ENCODE assay signal across 8 cellular contexts in the genomic region with DNA sequence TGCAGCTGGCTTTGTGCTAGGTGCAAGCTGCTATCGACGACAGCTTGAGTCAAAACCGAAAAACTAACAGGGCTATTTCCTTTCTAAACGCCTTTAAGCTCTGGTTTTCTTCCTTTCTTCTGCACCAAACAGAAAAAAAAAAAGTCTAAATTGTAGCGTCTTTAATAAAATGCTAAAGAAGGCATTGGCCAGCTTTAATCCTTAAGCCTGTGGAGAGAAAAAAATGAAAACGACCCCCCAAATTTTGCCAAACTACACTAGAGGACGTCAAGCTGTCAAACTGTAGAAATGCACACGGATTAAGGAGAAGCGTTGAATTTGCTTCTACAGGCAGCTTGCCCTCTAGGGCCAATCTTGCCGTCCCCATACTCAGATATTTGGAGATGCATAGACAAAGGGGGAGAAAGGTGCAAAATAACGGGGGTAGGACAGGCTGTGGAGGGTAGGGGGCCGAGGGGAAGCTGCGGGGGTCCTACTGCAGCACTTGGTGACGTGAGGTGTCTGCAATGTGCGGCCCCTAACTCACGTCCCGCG. TPM values are rescaled to one million over a fixed set of nuclear protein-coding genes. Genes with fewer than 3 reads are reported as not detected.
A peak's percentile ranks its signal among the peaks of the same experiment; 100 is the strongest.
DNase-seq lines count a peak whose midpoint lies in the region; ATAC-seq, FAIRE-seq and TF ChIP-seq lines count a peak whose summit lies in the region.

No MANE protein-coding gene starts in this region.

- 0 out of 2 replicates have a peak overlapping the region, but pooled peaks have one; percentile 63 for H3K9ac ChIP-seq in BLaER1
- no peak overlapping the region for H3K9ac ChIP-seq in kidney (ENCODE audit: low read length in 2 of 2)

- TF ChIP-seq EP300 in upper lobe of left lung (IDR thresholded peaks at IDR 0.05) = no peak

- H3K36me3 ChIP-seq in BLaER1 (no peaks in the 10 kb centered on the region), WERI-Rb-1 (peaks cover 2% of the 10 kb centered on the region; the same call in 1 of the 2 replicates), kidney (ENCODE audit: control insufficient read depth in 1 of 2, insufficient read depth in 2 of 2, low read length in 2 of 2) (no peaks in the 10 kb centered on the region), upper lobe of left lung (no peaks in the 10 kb centered on the region)

- H3K4me1 ChIP-seq in BLaER1 (peaks cover 33% of the 10 kb centered on the region), kidney (ENCODE audit: control insufficient read depth in 1 of 2, insufficient read depth in 1 of 2, low read depth in 1 of 2, low read length in 2 of 2) (peaks cover 4 to 6% of the 10 kb centered on the region in 2 donors), upper lobe of left lung (peaks cover 22 to 50% (median 42%) of the 10 kb centered on the region in 4 donors)

- peaks cover 68% of the 10 kb centered on the region for H3K27me3 ChIP-seq in BLaER1
- no peaks in the 10 kb centered on the region for H3K27me3 ChIP-seq in WERI-Rb-1 (ENCODE audit: insufficient read depth, low read depth, severe bottlenecking)
- peaks cover 0 to 56% (median 42%) of the 10 kb centered on the region in 4 donors for H3K27me3 ChIP-seq in upper lobe of left lung

- H3K27ac ChIP-seq in BLaER1 (no peak overlapping the region), WERI-Rb-1 (peak overlapping the region; percentile 78), kidney (ENCODE audit: low read depth in 2 of 2, low read length in 2 of 2) (peak overlapping the region in 1 of 2 donors; percentile 42), upper lobe of left lung (peak overlapping the region; percentile 48 to 77 (median 64))

- ATAC-seq in GM21717 (IDR thresholded peaks at IDR 0.05; ENCODE audit: unreplicated experiment) (peak; percentile 11), upper lobe of left lung (ENCODE audit: low FRiP score in 2 of 2) (peak in 1 of 2 donors; percentile 9)

- H3K4me3 ChIP-seq in BLaER1 (peak overlapping the region; percentile 69), WERI-Rb-1 (ENCODE audit: low read depth, low read length) (peak overlapping the region; percentile 87), kidney (ENCODE audit: low read length in 2 of 2) (peak overlapping the region; percentile 42 to 49), upper lobe of left lung (peak overlapping the region; percentile 7 to 54 (median 46))

- H3K9me3 ChIP-seq in BLaER1 (no peaks in the 10 kb centered on the region), WERI-Rb-1 (ENCODE audit: severe bottlenecking) (no peaks in the 10 kb centered on the region), kidney (ENCODE audit: control insufficient read depth in 1 of 2, low read length in 2 of 2) (no peaks in the 10 kb centered on the region), upper lobe of left lung (peaks cover 0 to 9% (median 4%) of the 10 kb centered on the region in 4 donors)

- H4K20me1 ChIP-seq in BLaER1 = peaks cover 52% of the 10 kb centered on the region

- TF ChIP-seq CTCF in WERI-Rb-1 (IDR thresholded peaks at IDR 0.05; ENCODE audit: low read depth, low read length) (no peak), kidney (IDR thresholded peaks at IDR 0.05; ENCODE audit: borderline replicate concordance, extremely low read depth, insufficient read depth) (no peak), upper lobe of left lung (IDR thresholded peaks at IDR 0.05) (no peak)

- DNase-seq in WERI-Rb-1 (no peak), kidney (no peak), upper lobe of left lung (no peak), RCC 7860 (ENCODE audit: low spot score) (no peak), hypothalamus (lab: John Stamatoyannopoulos, UW) (no peak)
- DNase-seq in activated effector memory CD4-positive, alpha-beta T cell treated with anti-CD3 and anti-CD28 coated beads, Interleukin-2, amount 50 U/mL, for 16 hours = no peak

- peak overlapping the region; percentile 94 for H3K4me2 ChIP-seq in BLaER1

- FAIRE-seq in kidney (lab: Jason Lieb, UNC) = no peak
- no peak for FAIRE-seq in RCC 7860 (lab: Jason Lieb, UNC)

- 2 to 4% methylated on average over 18 of the region's 18 CpGs for WGBS in upper lobe of left lung, 2 donors

- intact Hi-C loops in kidney (cut with DNase I) = no loop called here

- no peak for TF ChIP-seq POLR2A in upper lobe of left lung (IDR thresholded peaks at IDR 0.05)

RNA-seq across cellular contexts. Expression of gene NRN1, which starts 1.5 kb away (rescaled TPM):
- total RNA-seq in kidney (8.5 TPM), upper lobe of left lung (10 to 100 TPM in 1 of 6 donors, 1 to 10 TPM in 5; 3.8 to 25.6 (median 5.7) TPM)
- 6.4 TPM for polyA plus RNA-seq in kidney (ENCODE audit: insufficient read depth, low read depth, low replicate concordance)
